Comparison of ENCODE assay signal across 8 cellular contexts in genomic region chr1:160607051-160608032, GRCh38. TPM values are rescaled to one million over a fixed set of nuclear protein-coding genes. Genes with fewer than 3 reads are reported as not detected.
A peak's percentile ranks its signal among the peaks of the same experiment; 100 is the strongest.
DNase-seq lines count a peak whose midpoint lies in the region; ATAC-seq, FAIRE-seq and TF ChIP-seq lines count a peak whose summit lies in the region.

No MANE protein-coding gene starts in this region.

- peaks cover 65% of the 10 kb centered on the region for H3K4me1 Mint-ChIP-seq in activated T-helper 1 cell treated with anti-CD3 and anti-CD28 coated beads, Interleukin-12 subunit alpha, Interleukin-12 subunit beta, Interleukin-2, Interleukin-4 antibody, amounts not matched to agents 30 ng/mL and 10 ng/mL and 1 ng/mL, durations not matched to agents 14 hours and 24 hours and 36 hours (ENCODE audit: low read depth)

- H3K36me3 Mint-ChIP-seq in activated T-helper 1 cell treated with anti-CD3 and anti-CD28 coated beads, Interleukin-12 subunit alpha, Interleukin-12 subunit beta, Interleukin-2, Interleukin-4 antibody, amounts not matched to agents 30 ng/mL and 10 ng/mL and 1 ng/mL, durations not matched to agents 14 hours and 24 hours and 36 hours (ENCODE audit: low read depth), result peaks cover 68% of the 10 kb centered on the region

- FAIRE-seq in HTR-8/SVneo (lab: Jason Lieb, UNC), result no peak

- peak; percentile 65 for ATAC-seq in GM21447 (IDR thresholded peaks at IDR 0.05; ENCODE audit: unreplicated experiment)

- peak overlapping the region; percentile 48 for H3K4me3 Mint-ChIP-seq in activated T-helper 1 cell treated with anti-CD3 and anti-CD28 coated beads, Interleukin-12 subunit alpha, Interleukin-12 subunit beta, Interleukin-2, Interleukin-4 antibody, amounts not matched to agents 30 ng/mL and 10 ng/mL and 1 ng/mL, durations not matched to agents 14 hours and 24 hours and 36 hours

- H3K27ac Mint-ChIP-seq in activated T-helper 1 cell treated with anti-CD3 and anti-CD28 coated beads, Interleukin-12 subunit alpha, Interleukin-12 subunit beta, Interleukin-2, Interleukin-4 antibody, amounts not matched to agents 30 ng/mL and 10 ng/mL and 1 ng/mL, durations not matched to agents 14 hours and 24 hours and 36 hours, result peak overlapping the region; percentile 75

- peak; percentile 78 for TF ChIP-seq CTCF in fibroblast of villous mesenchyme (IDR thresholded peaks at IDR 0.05; ENCODE audit: insufficient read depth, low read depth, low read length)

- H3K27me3 Mint-ChIP-seq in activated T-helper 1 cell treated with anti-CD3 and anti-CD28 coated beads, Interleukin-12 subunit alpha, Interleukin-12 subunit beta, Interleukin-2, Interleukin-4 antibody, amounts not matched to agents 30 ng/mL and 10 ng/mL and 1 ng/mL, durations not matched to agents 14 hours and 24 hours and 36 hours (ENCODE audit: insufficient read depth), result no peaks in the 10 kb centered on the region

- peak; percentile 80 for DNase-seq in ELR (ENCODE audit: low read depth)
- peak; percentile 51 for DNase-seq in HTR-8/SVneo (ENCODE audit: insufficient read length, low spot score)
- DNase-seq in NOMO-1 treated with dmso at 0.1 percent for 144 hours (lab: John Stamatoyannopoulos, UW; ENCODE audit: unreplicated experiment), result peak; percentile 59
- DNase-seq in activated T-helper 1 cell treated with anti-CD3 and anti-CD28 coated beads, Interleukin-12 subunit alpha, Interleukin-12 subunit beta, Interleukin-2, Interleukin-4 antibody, amounts not matched to agents 30 ng/mL and 10 ng/mL and 1 ng/mL, durations not matched to agents 14 hours and 24 hours and 36 hours (ENCODE audit: low spot score), result peak; percentile 59
- DNase-seq in fibroblast of villous mesenchyme (ENCODE audit: low read depth), result peak; percentile 77
- DNase-seq in non-pigmented ciliary epithelial cell (ENCODE audit: low read depth), result peak; percentile 54
- DNase-seq in 8988T, result no peak

- H3K4me3 ChIP-seq in fibroblast of villous mesenchyme (ENCODE audit: low read depth, low read length), result no peak overlapping the region

- H3K9me3 Mint-ChIP-seq in activated T-helper 1 cell treated with anti-CD3 and anti-CD28 coated beads, Interleukin-12 subunit alpha, Interleukin-12 subunit beta, Interleukin-2, Interleukin-4 antibody, amounts not matched to agents 30 ng/mL and 10 ng/mL and 1 ng/mL, durations not matched to agents 14 hours and 24 hours and 36 hours, result peaks cover 29% of the 10 kb centered on the region

- intact Hi-C loops in activated T-helper 1 cell treated with anti-CD3 and anti-CD28 coated beads, Interleukin-12 subunit alpha, Interleukin-12 subunit beta, Interleukin-2, Interleukin-4 antibody, amounts not matched to agents 30 ng/mL and 10 ng/mL and 1 ng/mL, durations not matched to agents 14 hours and 24 hours and 36 hours (cut with micrococcal nuclease), result loop anchor here (1.0 to 2.0 kb wide), 11 partner anchors 31 to 264 kb away; partner anchors contain the start of genes COPA and NCSTN

RNA-seq across cellular contexts. Expression of gene CD84, which starts 28.0 kb away (rescaled TPM):
- 16.3 and 17.2 TPM in 2 replicates for total RNA-seq in activated T-helper 1 cell treated with anti-CD3 and anti-CD28 coated beads, Interleukin-12 subunit alpha, Interleukin-12 subunit beta, Interleukin-2, Interleukin-4 antibody, amounts not matched to agents 30 ng/mL and 10 ng/mL and 1 ng/mL, durations not matched to agents 14 hours and 24 hours and 36 hours
- not detected in 2 replicates for total RNA-seq in fibroblast of villous mesenchyme

RNA-seq across cellular contexts. Expression of gene SLAMF1, which starts 39.5 kb away (rescaled TPM):
- 118 TPM in 2 replicates for total RNA-seq in activated T-helper 1 cell treated with anti-CD3 and anti-CD28 coated beads, Interleukin-12 subunit alpha, Interleukin-12 subunit beta, Interleukin-2, Interleukin-4 antibody, amounts not matched to agents 30 ng/mL and 10 ng/mL and 1 ng/mL, durations not matched to agents 14 hours and 24 hours and 36 hours
- total RNA-seq in fibroblast of villous mesenchyme, result not detected in 2 replicates

Comparison
In these comparisons a context has a peak if more than half of its experiments do, and no peak if none do; other contexts are left out.
1. RNA of gene CD84, which starts 28.0 kb away (total RNA-seq): 16.3 to 17.2 TPM in activated T-helper 1 cell treated with anti-CD3 and anti-CD28 coated beads, Interleukin-12 subunit alpha, Interleukin-12 subunit beta, Interleukin-2, Interleukin-4 antibody, amounts not matched to agents 30 ng/mL and 10 ng/mL and 1 ng/mL, durations not matched to agents 14 hours and 24 hours and 36 hours; not detected in fibroblast of villous mesenchyme; every median in the first group is over 10 times any median in the second.
2. RNA of gene SLAMF1, which starts 39.5 kb away (total RNA-seq): 118 TPM in activated T-helper 1 cell treated with anti-CD3 and anti-CD28 coated beads, Interleukin-12 subunit alpha, Interleukin-12 subunit beta, Interleukin-2, Interleukin-4 antibody, amounts not matched to agents 30 ng/mL and 10 ng/mL and 1 ng/mL, durations not matched to agents 14 hours and 24 hours and 36 hours; not detected in fibroblast of villous mesenchyme; every median in the first group is over 100 times any median in the second.